Comparison of ENCODE assay signal across 8 cellular contexts in the genomic region with DNA sequence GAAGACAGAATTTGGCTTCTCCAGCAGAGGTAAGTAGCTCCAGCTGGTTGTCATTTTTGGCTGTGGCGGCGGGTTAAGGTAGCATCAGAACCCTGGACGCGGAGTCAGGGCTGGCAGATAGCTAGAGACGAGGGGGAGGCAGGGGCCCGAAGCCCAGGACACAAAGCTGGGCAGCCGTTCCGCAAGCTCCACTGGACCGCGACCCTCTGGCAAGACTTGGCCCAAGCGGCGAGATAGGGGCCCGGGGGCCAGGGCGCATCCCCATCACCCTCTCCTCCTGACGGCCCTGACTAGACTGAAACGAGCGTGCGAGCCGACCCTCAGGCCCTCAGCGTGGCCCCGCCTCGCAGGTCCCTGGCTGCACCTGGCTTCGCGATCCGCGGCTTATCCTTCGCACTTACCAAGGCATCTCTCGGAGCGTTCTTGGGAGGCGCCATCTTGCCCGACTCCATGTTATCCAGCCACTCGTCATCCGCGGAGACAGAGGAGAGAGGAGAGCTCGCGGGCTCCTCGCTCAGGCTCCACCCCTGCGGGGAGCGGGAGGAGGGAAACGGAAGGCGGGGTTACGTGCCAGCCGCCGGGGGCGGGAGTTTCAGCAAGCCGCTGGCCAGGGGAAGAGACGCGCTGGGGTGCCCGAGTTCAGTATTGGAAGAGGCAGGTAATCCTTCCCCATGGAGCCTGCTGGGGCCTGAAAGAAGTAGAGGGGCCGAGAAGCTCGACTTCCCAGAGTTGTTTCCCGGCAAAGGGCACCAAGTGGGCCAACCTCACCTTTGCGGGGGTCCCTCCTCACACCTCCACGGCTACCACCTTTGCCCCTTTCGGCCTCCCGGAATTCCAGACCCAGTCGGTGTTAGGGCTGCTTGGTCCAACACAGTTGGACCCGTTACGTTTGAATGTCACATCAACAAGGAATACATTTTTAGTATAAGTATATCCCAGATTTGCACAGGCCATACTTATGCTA. TPM values are rescaled to one million over a fixed set of nuclear protein-coding genes. Genes with fewer than 3 reads are reported as not detected.
DNase-seq lines count a peak whose midpoint lies in the region; TF ChIP-seq lines count a peak whose summit lies in the region.

A gene with protein sequence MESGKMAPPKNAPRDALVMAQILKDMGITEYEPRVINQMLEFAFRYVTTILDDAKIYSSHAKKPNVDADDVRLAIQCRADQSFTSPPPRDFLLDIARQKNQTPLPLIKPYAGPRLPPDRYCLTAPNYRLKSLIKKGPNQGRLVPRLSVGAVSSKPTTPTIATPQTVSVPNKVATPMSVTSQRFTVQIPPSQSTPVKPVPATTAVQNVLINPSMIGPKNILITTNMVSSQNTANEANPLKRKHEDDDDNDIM (minus strand): TSS at position 491 of the 964 bp plus-strand sequence. CDS start 39 bp downstream, at position 452.

- H2BK15ac ChIP-seq in H9 (ENCODE audit: low read depth, low read length), result no peak within 1 kb of the TSS

- H4K91ac ChIP-seq in H9 (ENCODE audit: insufficient read length, low read depth, low read length), result no peak within 1 kb of the TSS

- H3K23ac ChIP-seq in H9 (ENCODE audit: insufficient read length, low read depth, low read length), result no peak within 1 kb of the TSS

- no peaks in the 10 kb centered on the region for H3K79me1 ChIP-seq in H9 (ENCODE audit: insufficient read depth, low read depth, low read length, poor library complexity, severe bottlenecking)

- peak within 1 kb of the TSS; percentile 48 for H3K4me2 ChIP-seq in H9 (ENCODE audit: insufficient read depth, insufficient read length, low read length)

- no peak within 1 kb of the TSS for H3K4ac ChIP-seq in H9 (ENCODE audit: low read depth, low read length)

- H2BK120ac ChIP-seq in H9 (ENCODE audit: low read depth, low read length, poor library complexity, severe bottlenecking), result no peak within 1 kb of the TSS

- H2BK20ac ChIP-seq in H9 (ENCODE audit: low read depth, low read length, poor library complexity, severe bottlenecking), result no peak within 1 kb of the TSS

- H3K9me3 Mint-ChIP-seq in H9, result peaks cover 46 to 56% of the 10 kb centered on the region in 2 experiments

- peaks cover 2% of the 10 kb centered on the region; the same call in 1 of the 2 replicates for H3K27me3 Mint-ChIP-seq in H9 (ENCODE audit: low read depth)

- H3K27ac ChIP-seq in H9 (ENCODE audit: insufficient read length, low read depth, low read length) (no peak within 1 kb of the TSS), SJCRH30 (peak within 1 kb of the TSS; percentile 78), neutrophil (peak within 1 kb of the TSS; percentile 8), substantia nigra (ENCODE audit: low read depth, low read length, poor library complexity, severe bottlenecking) (peak within 1 kb of the TSS; percentile 79)

- no peak within 1 kb of the TSS for H2BK12ac ChIP-seq in H9 (ENCODE audit: insufficient read length, low read depth, low read length)

- peak within 1 kb of the TSS; percentile 88 to 89 for H3K4me3 Mint-ChIP-seq in H9

- H3K4me1 Mint-ChIP-seq in H9, result peaks cover 0 to 3% of the 10 kb centered on the region in 2 experiments; a peak in 1 of 4 replicates

- H4K8ac ChIP-seq in H9 (replicated peaks; ENCODE audit: insufficient read length, low read depth, low read length), result no peak within 1 kb of the TSS

- H3K4me3 ChIP-seq in MG63 (peak within 1 kb of the TSS; percentile 76), SJCRH30 (peak within 1 kb of the TSS; percentile 95), neutrophil (ENCODE audit: low read depth in 1 of 2, low read length in 1 of 2) (peak within 1 kb of the TSS; percentile 64 to 71)

- H2AFZ ChIP-seq in H9 (ENCODE audit: low read length), result no peak within 1 kb of the TSS

- no peak within 1 kb of the TSS for H4K5ac ChIP-seq in H9 (ENCODE audit: insufficient read length, low read depth, low read length)

- H3K27me3 ChIP-seq in H9 (ENCODE audit: insufficient read depth, low read length), result no peaks in the 10 kb centered on the region
- H3K27me3 ChIP-seq in MG63, result no peaks in the 10 kb centered on the region
- no peaks in the 10 kb centered on the region for H3K27me3 ChIP-seq in SJCRH30
- no peaks in the 10 kb centered on the region for H3K27me3 ChIP-seq in neutrophil

- H3K36me3 ChIP-seq in ES-I3 (ENCODE audit: insufficient read depth, low read length) (no peaks in the 10 kb centered on the region), MG63 (no peaks in the 10 kb centered on the region), SJCRH30 (no peaks in the 10 kb centered on the region), neutrophil (no peaks in the 10 kb centered on the region)

- no peak within 1 kb of the TSS for H2BK5ac ChIP-seq in H9 (ENCODE audit: insufficient read length, low read length)

- DNase-seq in H9, result peak; percentile 88
- DNase-seq in MG63, result peak; percentile 84
- peak; percentile 86 to 87 for DNase-seq in SJCRH30
- peak; percentile 44 to 74 (median 56) for DNase-seq in activated naive CD4-positive, alpha-beta T cell (lab: John Stamatoyannopoulos, UW)
- DNase-seq in foreskin melanocyte, result peak; percentile 67
- peak; percentile 15 to 86 (median 66) for DNase-seq in substantia nigra (lab: John Stamatoyannopoulos, UW)

- H3K23me2 ChIP-seq in H9 (ENCODE audit: insufficient read length, low read depth, low read length, poor library complexity, severe bottlenecking), result peaks cover 2% of the 10 kb centered on the region

- H3K79me2 ChIP-seq in H9 (ENCODE audit: insufficient read depth, low read length), result no peaks in the 10 kb centered on the region

- no peak within 1 kb of the TSS for H2AK5ac ChIP-seq in H9 (ENCODE audit: insufficient read length, low read length)

- no peak within 1 kb of the TSS for H3K56ac ChIP-seq in H9 (ENCODE audit: insufficient read length, low read depth, low read length)

- H3K18ac ChIP-seq in H9 (ENCODE audit: insufficient read length, low read depth, low read length), result peak within 1 kb of the TSS; percentile 87

- H3K9me3 ChIP-seq in ES-I3 (ENCODE audit: control insufficient read depth, insufficient read depth, low read length) (no peaks in the 10 kb centered on the region), H9 (ENCODE audit: control insufficient read depth, low read depth, low read length) (peaks cover 23% of the 10 kb centered on the region), MG63 (no peaks in the 10 kb centered on the region), SJCRH30 (replicated peaks) (no peaks in the 10 kb centered on the region), neutrophil (no peaks in the 10 kb centered on the region)

- TF ChIP-seq CTCF in H9 (conservative IDR thresholded peaks at IDR 0.05) (no peak), neutrophil (IDR thresholded peaks at IDR 0.05) (no peak)

- H3K9ac ChIP-seq in ES-I3 (ENCODE audit: low read depth, low read length), result peak within 1 kb of the TSS; percentile 68
- H3K9ac ChIP-seq in H9 (ENCODE audit: extremely low read depth, insufficient read length, low read length), result peak within 1 kb of the TSS; percentile 66

- H3T11ph ChIP-seq in H9 (ENCODE audit: low read length), result no peak within 1 kb of the TSS

- no CpG with 5 or more reads among the region's 59 CpGs for WGBS in H9 (ENCODE audit: extremely low coverage, insufficient read length, low lambda C conversion rate)

- peak within 1 kb of the TSS; percentile 51 to 97 (median 77); a peak in 5 of 7 replicates for H3K27ac Mint-ChIP-seq in H9

- peak within 1 kb of the TSS; percentile 95 for H3K14ac ChIP-seq in H9 (ENCODE audit: insufficient read depth, low read length)

- H4K20me1 ChIP-seq in H9 (ENCODE audit: control insufficient read depth, insufficient read depth, insufficient read length), result no peaks in the 10 kb centered on the region

- H3K36me3 Mint-ChIP-seq in H9 (ENCODE audit: insufficient read depth in 1 of 3, low read depth in 3 of 3), result peaks cover 8 to 17% (median 9%) of the 10 kb centered on the region in 3 experiments

- no peaks in the 10 kb centered on the region for H3K4me1 ChIP-seq in ES-I3 (ENCODE audit: insufficient read depth, low read length)
- no peaks in the 10 kb centered on the region for H3K4me1 ChIP-seq in H9 (ENCODE audit: insufficient read depth, low read length)
- H3K4me1 ChIP-seq in SJCRH30, result no peaks in the 10 kb centered on the region
- H3K4me1 ChIP-seq in neutrophil (ENCODE audit: control insufficient read depth in 1 of 2, insufficient read depth in 1 of 2, low read depth in 1 of 2, low read length in 1 of 2), result no peaks in the 10 kb centered on the region

RNA-seq across cellular contexts. Expression of the gene that starts here (rescaled TPM):
- total RNA-seq in H9 (2021), result 33.1 and 34.9 TPM in 2 replicates
- 31.0 and 34.9 TPM in 2 replicates for total RNA-seq in MG63 (2014; rRNA removed; shearing (Covaris generic); ENCODE audit: low replicate concordance)
- total RNA-seq in SJCRH30 (2014; rRNA removed; shearing (Covaris generic)), result 44.8 and 48.2 TPM in 2 replicates
